1 cellular context compared by ENCODE assay signal in the genomic region with DNA sequence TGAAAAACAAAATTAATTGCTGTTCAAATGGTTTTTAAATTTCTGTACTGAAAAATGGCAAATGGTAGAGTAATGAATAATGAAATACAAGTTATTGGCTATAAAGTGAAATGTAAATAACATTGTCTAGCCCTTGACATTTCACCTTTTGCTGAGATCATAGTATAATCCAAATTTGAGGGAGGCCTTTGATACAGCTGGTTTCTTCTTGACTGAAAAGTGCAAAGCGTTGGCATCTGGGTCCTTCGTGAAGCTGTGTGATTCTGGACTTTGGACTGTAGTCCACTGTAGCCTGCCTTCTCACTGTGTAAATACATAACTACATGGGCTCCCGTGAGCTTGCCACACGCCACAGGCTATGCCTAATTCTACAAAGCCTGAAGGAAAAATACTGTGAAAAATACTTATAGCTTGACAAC.
TF ChIP-seq lines count a peak whose summit lies in the region.

No MANE protein-coding gene starts in this region.

TF ChIP-seq in HepG2, 621 proteins besides CTCF, POLR2A, EP300 and RAD21 (continued from another document and continues in another):
- peak; percentile 98 for TF ChIP-seq ARID5B (CRISPR knock-in tag; IDR thresholded peaks at IDR 0.05)
- TF ChIP-seq NAIF1 (CRISPR knock-in tag; IDR thresholded peaks at IDR 0.05; ENCODE audit: borderline replicate concordance): no peak; the same call in 1 of the 2 replicates
- TF ChIP-seq, protein P1, sequence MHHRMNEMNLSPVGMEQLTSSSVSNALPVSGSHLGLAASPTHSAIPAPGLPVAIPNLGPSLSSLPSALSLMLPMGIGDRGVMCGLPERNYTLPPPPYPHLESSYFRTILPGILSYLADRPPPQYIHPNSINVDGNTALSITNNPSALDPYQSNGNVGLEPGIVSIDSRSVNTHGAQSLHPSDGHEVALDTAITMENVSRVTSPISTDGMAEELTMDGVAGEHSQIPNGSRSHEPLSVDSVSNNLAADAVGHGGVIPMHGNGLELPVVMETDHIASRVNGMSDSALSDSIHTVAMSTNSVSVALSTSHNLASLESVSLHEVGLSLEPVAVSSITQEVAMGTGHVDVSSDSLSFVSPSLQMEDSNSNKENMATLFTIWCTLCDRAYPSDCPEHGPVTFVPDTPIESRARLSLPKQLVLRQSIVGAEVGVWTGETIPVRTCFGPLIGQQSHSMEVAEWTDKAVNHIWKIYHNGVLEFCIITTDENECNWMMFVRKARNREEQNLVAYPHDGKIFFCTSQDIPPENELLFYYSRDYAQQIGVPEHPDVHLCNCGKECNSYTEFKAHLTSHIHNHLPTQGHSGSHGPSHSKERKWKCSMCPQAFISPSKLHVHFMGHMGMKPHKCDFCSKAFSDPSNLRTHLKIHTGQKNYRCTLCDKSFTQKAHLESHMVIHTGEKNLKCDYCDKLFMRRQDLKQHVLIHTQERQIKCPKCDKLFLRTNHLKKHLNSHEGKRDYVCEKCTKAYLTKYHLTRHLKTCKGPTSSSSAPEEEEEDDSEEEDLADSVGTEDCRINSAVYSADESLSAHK (CRISPR knock-in tag; IDR thresholded peaks at IDR 0.05; ENCODE audit: borderline replicate concordance): no peak
- TF ChIP-seq, protein P2, sequence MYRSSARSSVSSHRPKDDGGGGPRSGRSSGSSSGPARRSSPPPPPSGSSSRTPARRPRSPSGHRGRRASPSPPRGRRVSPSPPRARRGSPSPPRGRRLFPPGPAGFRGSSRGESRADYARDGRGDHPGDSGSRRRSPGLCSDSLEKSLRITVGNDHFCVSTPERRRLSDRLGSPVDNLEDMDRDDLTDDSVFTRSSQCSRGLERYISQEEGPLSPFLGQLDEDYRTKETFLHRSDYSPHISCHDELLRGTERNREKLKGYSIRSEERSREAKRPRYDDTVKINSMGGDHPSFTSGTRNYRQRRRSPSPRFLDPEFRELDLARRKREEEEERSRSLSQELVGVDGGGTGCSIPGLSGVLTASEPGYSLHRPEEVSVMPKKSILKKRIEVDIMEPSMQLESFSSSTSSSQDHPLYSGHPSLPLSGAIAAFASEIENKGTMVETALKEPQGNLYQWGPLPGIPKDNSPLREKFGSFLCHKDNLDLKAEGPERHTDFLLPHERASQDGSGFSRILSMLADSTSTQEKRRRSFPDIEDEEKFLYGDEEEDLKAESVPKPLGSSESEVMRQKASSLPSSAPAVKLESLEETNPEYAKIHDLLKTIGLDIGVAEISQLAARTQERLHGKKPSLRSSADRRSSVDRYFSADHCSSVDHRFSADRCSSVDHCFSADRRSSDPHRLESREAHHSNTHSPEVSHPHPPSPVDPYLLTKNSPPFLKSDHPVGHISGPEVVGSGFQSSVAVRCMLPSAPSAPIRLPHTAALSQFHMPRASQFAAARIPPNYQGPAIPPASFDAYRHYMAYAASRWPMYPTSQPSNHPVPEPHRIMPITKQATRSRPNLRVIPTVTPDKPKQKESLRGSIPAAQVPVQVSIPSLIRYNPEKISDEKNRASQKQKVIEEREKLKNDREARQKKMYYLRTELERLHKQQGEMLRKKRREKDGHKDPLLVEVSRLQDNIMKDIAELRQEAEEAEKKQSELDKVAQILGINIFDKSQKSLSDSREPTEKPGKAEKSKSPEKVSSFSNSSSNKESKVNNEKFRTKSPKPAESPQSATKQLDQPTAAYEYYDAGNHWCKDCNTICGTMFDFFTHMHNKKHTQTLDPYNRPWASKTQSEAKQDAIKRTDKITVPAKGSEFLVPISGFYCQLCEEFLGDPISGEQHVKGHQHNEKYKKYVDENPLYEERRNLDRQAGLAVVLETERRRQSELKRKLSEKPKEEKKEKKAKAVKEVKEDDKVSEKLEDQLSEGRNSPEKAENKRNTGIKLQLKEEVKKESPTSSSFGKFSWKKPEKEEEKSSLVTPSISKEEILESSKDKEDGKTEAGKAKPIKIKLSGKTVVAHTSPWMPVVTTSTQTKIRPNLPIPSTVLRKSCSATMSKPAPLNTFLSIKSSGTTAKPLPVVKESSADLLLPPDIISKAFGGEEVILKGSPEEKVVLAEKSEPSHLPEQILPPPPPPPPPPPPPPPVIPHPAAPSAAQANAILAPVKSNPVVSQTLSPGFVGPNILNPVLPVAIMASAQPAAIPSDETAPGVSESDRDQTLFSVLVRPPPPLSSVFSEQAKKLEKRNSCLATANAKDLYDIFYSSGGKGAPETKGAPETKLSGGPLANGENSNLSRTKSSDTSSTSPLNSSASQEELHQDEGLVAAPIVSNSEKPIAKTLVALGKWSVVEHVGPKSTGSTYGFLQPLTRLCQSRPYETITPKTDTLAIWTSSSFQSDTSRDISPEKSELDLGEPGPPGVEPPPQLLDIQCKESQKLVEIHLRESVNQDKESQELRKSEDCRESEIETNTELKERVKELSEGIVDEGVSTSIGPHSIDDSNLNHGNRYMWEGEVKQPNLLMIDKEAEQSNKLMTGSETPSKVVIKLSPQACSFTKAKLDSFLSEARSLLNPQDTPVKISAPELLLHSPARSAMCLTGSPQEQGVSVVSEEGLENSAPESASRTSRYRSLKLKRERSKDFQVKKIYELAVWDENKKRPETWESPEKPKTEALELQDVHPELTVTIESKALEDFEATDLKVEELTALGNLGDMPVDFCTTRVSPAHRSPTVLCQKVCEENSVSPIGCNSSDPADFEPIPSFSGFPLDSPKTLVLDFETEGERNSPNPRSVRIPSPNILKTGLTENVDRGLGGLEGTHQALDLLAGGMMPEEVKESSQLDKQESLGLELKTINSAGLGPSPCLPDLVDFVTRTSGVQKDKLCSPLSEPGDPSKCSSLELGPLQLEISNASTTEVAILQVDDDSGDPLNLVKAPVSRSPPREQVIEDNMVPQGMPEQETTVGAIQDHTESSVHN (CRISPR knock-in tag; IDR thresholded peaks at IDR 0.05): no peak
- no peak for TF ChIP-seq JDP2 (CRISPR knock-in tag; IDR thresholded peaks at IDR 0.05; ENCODE audit: borderline replicate concordance)
- TF ChIP-seq FOXO4 (CRISPR knock-in tag; conservative IDR thresholded peaks at IDR 0.05): no peak
- no peak for TF ChIP-seq ZNF879 (CRISPR knock-in tag; IDR thresholded peaks at IDR 0.05)
- TF ChIP-seq EEA1 (CRISPR knock-in tag; IDR thresholded peaks at IDR 0.05; ENCODE audit: borderline replicate concordance): no peak
- TF ChIP-seq KMT2B (CRISPR knock-in tag; IDR thresholded peaks at IDR 0.05): peak; percentile 77; the same call in 1 of the 2 replicates
- TF ChIP-seq ZBTB33 (CRISPR knock-in tag; IDR thresholded peaks at IDR 0.05): 0 out of 2 replicates have a peak, but pooled peaks have one; percentile 28
- no peak for TF ChIP-seq ZNF746 (CRISPR knock-in tag; IDR thresholded peaks at IDR 0.05)
- TF ChIP-seq ZNF569 (CRISPR knock-in tag; IDR thresholded peaks at IDR 0.05; ENCODE audit: borderline replicate concordance): no peak
- TF ChIP-seq ZNF800 (CRISPR knock-in tag; IDR thresholded peaks at IDR 0.05): 0 out of 2 replicates have a peak, but pooled peaks have one; percentile 46
- TF ChIP-seq LCORL (IDR thresholded peaks at IDR 0.05): no peak
- TF ChIP-seq LCORL (CRISPR knock-in tag; IDR thresholded peaks at IDR 0.05): peak; percentile 72
- TF ChIP-seq GRHL1 (CRISPR knock-in tag; conservative IDR thresholded peaks at IDR 0.05): no peak
- TF ChIP-seq, protein P3, sequence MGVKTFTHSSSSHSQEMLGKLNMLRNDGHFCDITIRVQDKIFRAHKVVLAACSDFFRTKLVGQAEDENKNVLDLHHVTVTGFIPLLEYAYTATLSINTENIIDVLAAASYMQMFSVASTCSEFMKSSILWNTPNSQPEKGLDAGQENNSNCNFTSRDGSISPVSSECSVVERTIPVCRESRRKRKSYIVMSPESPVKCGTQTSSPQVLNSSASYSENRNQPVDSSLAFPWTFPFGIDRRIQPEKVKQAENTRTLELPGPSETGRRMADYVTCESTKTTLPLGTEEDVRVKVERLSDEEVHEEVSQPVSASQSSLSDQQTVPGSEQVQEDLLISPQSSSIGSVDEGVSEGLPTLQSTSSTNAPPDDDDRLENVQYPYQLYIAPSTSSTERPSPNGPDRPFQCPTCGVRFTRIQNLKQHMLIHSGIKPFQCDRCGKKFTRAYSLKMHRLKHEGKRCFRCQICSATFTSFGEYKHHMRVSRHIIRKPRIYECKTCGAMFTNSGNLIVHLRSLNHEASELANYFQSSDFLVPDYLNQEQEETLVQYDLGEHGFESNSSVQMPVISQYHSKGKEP (CRISPR knock-in tag; IDR thresholded peaks at IDR 0.05): no peak
